Comparison of ENCODE assay signal across 18 cellular contexts in the genomic region with DNA sequence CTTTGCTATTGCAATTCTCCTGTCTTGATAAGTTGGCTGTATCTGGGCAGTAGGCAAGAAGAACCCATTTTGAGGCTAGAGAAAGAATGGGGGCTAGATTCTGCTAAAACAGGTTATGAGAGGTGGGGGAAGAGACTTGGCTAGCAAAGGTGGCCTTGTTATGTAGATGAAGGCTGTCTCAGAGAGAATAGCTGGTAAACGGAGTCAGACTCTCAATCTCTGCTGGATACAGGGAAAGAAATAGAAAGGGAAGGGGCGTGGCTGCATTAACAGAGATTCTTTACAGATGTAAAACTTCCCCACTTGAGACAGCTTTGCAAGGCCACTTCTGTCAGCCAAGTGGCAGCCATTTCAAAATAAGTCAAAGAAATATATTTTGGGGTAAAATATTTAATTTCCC.
"Had no signal": no experiment of that assay in that cellular context is flagged by ENCODE, and none has a peak within 500 bp of the region (broad histone marks: within the 10 kb centered on the region; RNA-seq: fewer than 3 reads in every experiment).

No MANE protein-coding gene starts in this region.

- H3K9me3 ChIP-seq: colonic mucosa had no signal

- H3K36me3 ChIP-seq: colonic mucosa, sigmoid colon, stomach, thoracic aorta, transverse colon had no signal

- H3K4me1 ChIP-seq: colonic mucosa, sigmoid colon, stomach, transverse colon had no signal

- H3K27me3 ChIP-seq: colonic mucosa, hepatocyte, sigmoid colon, stomach, transverse colon had no signal

- H3K27ac ChIP-seq: colonic mucosa, hepatocyte, sigmoid colon, skin epidermis, stomach, thoracic aorta, transverse colon had no signal

- DNase-seq: colonic mucosa; effector CD4-positive, alpha-beta T cell; endodermal cell; erythroblast; head of caudate nucleus; kidney glomerular epithelial cell; mesendoderm; naive B cell; sigmoid colon; stimulated activated CD4-positive, alpha-beta T cell treated with anti-CD3 and anti-CD28 coated beads, Interleukin-2, amount 100 ng/mL, for 24 hours; stimulated activated CD4-positive, alpha-beta T cell treated with anti-CD3 and anti-CD28 coated beads, Interleukin-4, amount 100 ng/mL, for 4 hours; stimulated activated naive CD4-positive, alpha-beta T cell; stomach; substantia nigra; transverse colon had no signal

- H3K4me3 ChIP-seq: colonic mucosa, hepatocyte, sigmoid colon, skin epidermis, stomach, thoracic aorta, transverse colon had no signal
